In the genomic region with DNA sequence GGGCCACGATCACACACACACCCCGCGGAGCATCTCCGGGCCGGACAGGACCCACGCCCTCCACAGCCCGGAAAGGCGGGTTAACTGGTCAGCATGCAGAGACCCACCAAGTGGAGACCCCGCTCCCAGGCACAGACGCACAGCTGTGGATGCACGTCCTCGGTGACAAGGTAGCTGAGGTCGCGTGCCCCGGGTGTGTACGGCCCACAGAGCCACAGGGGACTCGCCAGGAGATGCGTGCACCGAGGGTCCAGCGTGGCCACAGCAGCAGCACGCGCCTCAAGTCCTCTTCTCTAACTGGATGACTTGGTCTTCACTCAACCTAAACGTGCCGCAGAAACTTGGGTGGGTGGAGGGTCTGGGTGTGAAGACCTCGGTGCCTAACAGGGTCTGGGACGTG, we compare ENCODE assay signal across 1 cellular context.
A peak's percentile ranks its signal among the peaks of the same experiment; 100 is the strongest.
TF ChIP-seq lines count a peak whose summit lies in the region.

No MANE protein-coding gene starts in this region.

TF ChIP-seq in HepG2, 621 proteins besides CTCF, POLR2A, EP300 and RAD21:
- TF ChIP-seq ZNF850 (CRISPR knock-in tag; conservative IDR thresholded peaks at IDR 0.05) (no peak), CBX2 (IDR thresholded peaks at IDR 0.05; ENCODE audit: low read depth, low read length) (no peak), CBX2 (CRISPR knock-in tag; IDR thresholded peaks at IDR 0.05; ENCODE audit: low read depth) (no peak), GLI4 (CRISPR knock-in tag; IDR thresholded peaks at IDR 0.05; ENCODE audit: borderline replicate concordance) (no peak), ZBTB38 (CRISPR knock-in tag; IDR thresholded peaks at IDR 0.05) (peak; percentile 83), JARID2 (CRISPR knock-in tag; IDR thresholded peaks at IDR 0.05; ENCODE audit: insufficient replicate concordance) (no peak), TAF15 (IDR thresholded peaks at IDR 0.05; ENCODE audit: low read depth, low read length, poor library complexity, severe bottlenecking) (no peak), ZNF33A (CRISPR knock-in tag; IDR thresholded peaks at IDR 0.05; ENCODE audit: borderline replicate concordance) (no peak), ZNF350 (CRISPR knock-in tag; IDR thresholded peaks at IDR 0.05; ENCODE audit: borderline replicate concordance, low read depth) (no peak)
- TF ChIP-seq, protein P1, sequence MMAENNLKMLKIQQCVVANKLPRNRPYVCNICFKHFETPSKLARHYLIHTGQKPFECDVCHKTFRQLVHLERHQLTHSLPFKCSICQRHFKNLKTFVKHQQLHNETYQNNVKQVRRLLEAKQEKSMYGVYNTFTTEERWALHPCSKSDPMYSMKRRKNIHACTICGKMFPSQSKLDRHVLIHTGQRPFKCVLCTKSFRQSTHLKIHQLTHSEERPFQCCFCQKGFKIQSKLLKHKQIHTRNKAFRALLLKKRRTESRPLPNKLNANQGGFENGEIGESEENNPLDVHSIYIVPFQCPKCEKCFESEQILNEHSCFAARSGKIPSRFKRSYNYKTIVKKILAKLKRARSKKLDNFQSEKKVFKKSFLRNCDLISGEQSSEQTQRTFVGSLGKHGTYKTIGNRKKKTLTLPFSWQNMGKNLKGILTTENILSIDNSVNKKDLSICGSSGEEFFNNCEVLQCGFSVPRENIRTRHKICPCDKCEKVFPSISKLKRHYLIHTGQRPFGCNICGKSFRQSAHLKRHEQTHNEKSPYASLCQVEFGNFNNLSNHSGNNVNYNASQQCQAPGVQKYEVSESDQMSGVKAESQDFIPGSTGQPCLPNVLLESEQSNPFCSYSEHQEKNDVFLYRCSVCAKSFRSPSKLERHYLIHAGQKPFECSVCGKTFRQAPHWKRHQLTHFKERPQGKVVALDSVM (CRISPR knock-in tag; IDR thresholded peaks at IDR 0.05) = no peak
TF ChIP-seq in HepG2: peak in this region for 1.
